Comparison of ENCODE assay signal across 20 cellular contexts in genomic region chr9:13651526-13651925, GRCh38.
"Had no signal": no experiment of that assay in that cellular context is flagged by ENCODE, and none has a peak within 500 bp of the region (broad histone marks: within the 10 kb centered on the region; RNA-seq: fewer than 3 reads in every experiment).

No MANE protein-coding gene starts in this region.

- H3K36me3 Mint-ChIP-seq: naive thymus-derived CD8-positive, alpha-beta T cell; neural progenitor cell had no signal

- H3K27me3 ChIP-seq: breast epithelium, dorsolateral prefrontal cortex, neural progenitor cell, pancreas, thyroid gland, upper lobe of right lung had no signal

- H3K4me3 Mint-ChIP-seq: naive thymus-derived CD8-positive, alpha-beta T cell; neural progenitor cell had no signal

- H2AFZ ChIP-seq: neural progenitor cell had no signal

- ATAC-seq: left colon; mucosa of descending colon; naive thymus-derived CD8-positive, alpha-beta T cell; pancreas; sciatic nerve; upper lobe of right lung had no signal

- DNase-seq: central memory CD4-positive, alpha-beta T cell; cortex of kidney; dorsolateral prefrontal cortex; effector CD8-positive, alpha-beta T cell; kidney; left colon; mammary epithelial cell; mucosa of descending colon; naive thymus-derived CD8-positive, alpha-beta T cell; occipital lobe; pancreas; stimulated activated CD4-positive, alpha-beta T cell treated with anti-CD3 and anti-CD28 coated beads, Interleukin-2, amount 100 ng/mL, for 24 hours; stimulated activated naive CD4-positive, alpha-beta T cell treated with Interleukin-2 at 50 U/mL for 16 hours; thyroid gland; upper lobe of right lung had no signal

- H3K36me3 ChIP-seq: breast epithelium, neural progenitor cell, pancreas, thyroid gland, upper lobe of right lung had no signal

- H3K27ac Mint-ChIP-seq: naive thymus-derived CD8-positive, alpha-beta T cell; neural progenitor cell; progenitor cell of endocrine pancreas had no signal

- H3K4me3 ChIP-seq: breast epithelium, dorsolateral prefrontal cortex, mucosa of descending colon, neural progenitor cell, pancreas, skin epidermis, thyroid gland, upper lobe of right lung had no signal

- H3K4me1 Mint-ChIP-seq: naive thymus-derived CD8-positive, alpha-beta T cell; neural progenitor cell had no signal

- H3K9me3 ChIP-seq: mucosa of descending colon, pancreas, thyroid gland had no signal

- H3K4me2 ChIP-seq: neural progenitor cell had no signal

- H3K27ac ChIP-seq: breast epithelium, dorsolateral prefrontal cortex, neural progenitor cell, pancreas, skin epidermis, thyroid gland, upper lobe of right lung had no signal

- H3K4me1 ChIP-seq: breast epithelium, neural progenitor cell, pancreas, thyroid gland, upper lobe of right lung had no signal

- H3K27me3 Mint-ChIP-seq: naive thymus-derived CD8-positive, alpha-beta T cell; progenitor cell of endocrine pancreas had no signal
